ENCODE assay signal across 8 cellular contexts in the genomic region with DNA sequence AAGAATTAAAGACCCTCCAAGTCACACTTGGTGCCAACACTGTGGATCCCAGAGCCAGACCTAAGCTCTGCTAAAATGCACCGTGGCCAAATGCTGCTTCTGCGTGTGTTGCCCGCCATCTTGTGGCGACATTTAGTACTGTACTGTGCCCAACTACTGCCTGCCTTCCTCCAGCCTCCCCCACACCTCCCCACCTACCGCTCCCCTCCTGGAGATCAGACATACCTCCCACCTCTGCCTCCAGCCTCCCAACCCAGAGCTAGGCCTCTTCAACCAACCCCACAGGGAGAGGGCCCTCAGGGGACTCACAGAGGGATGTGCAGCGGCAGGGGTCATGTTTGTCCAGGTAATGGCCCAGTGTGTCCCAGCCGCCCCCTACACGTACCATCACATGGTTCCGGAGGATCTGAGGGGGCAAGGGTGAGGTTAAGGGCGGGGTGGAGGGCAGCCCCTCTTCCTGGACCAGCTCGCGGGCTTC. TPM values are rescaled to one million over a fixed set of nuclear protein-coding genes. Genes with fewer than 3 reads are reported as not detected.
DNase-seq lines count a peak whose midpoint lies in the region; ATAC-seq and TF ChIP-seq lines count a peak whose summit lies in the region.

No MANE protein-coding gene starts in this region.

- peaks cover 0 to 13% (median 12%) of the 10 kb centered on the region in 3 donors for H3K4me1 Mint-ChIP-seq in T-cell

- intact Hi-C loops in adrenal gland (cut with DNase I) = loop anchor here (5.0 to 10.0 kb wide), 3 partner anchors 135 to 583 kb away; no protein-coding TSS in a partner anchor
- intact Hi-C loops in sciatic nerve (cut with DNase I) = loop anchor here (10.0 kb wide), 1 partner anchor 133 kb away; no protein-coding TSS in a partner anchor

- H3K9me3 ChIP-seq in adrenal gland (replicated peaks in 1 of 3) (no peaks in the 10 kb centered on the region), right atrium auricular region (no peaks in the 10 kb centered on the region)

- CTCF ChIA-PET in T-cell (lab: Charles Lee) = interaction anchor here (0.5 to 3.7 kb wide), 19 partner anchors 8 to 1327 kb away, joined by 3 to 38 read pairs (median 4); a partner anchor contains a TSS

- H3K36me3 ChIP-seq in adrenal gland (replicated peaks in 1 of 2) (no peaks in the 10 kb centered on the region), right atrium auricular region (no peaks in the 10 kb centered on the region)

- ATAC-seq in T-cell (replicated peaks in 1 of 4) = peak; percentile 91 to 97 (median 93)
- peak; percentile 84 for ATAC-seq in sciatic nerve
- no peak for ATAC-seq in HG02678 (IDR thresholded peaks at IDR 0.05; ENCODE audit: unreplicated experiment)
- ATAC-seq in GM21786 (IDR thresholded peaks at IDR 0.05; ENCODE audit: unreplicated experiment) = no peak

- POLR2A ChIA-PET in T-cell (lab: Charles Lee) = no interaction called here

- no peak overlapping the region for H3K27ac ChIP-seq in adrenal gland
- H3K27ac ChIP-seq in right atrium auricular region = no peak overlapping the region

- DNase-seq in GM12865 (ENCODE audit: low read depth) = peak; percentile 85
- peak; percentile 71 for DNase-seq in NCI-H1092 treated with DMSO at 0.1 percent for 48 hours (lab: John Stamatoyannopoulos, UW)
- DNase-seq in T-cell = peak; percentile 49 to 82 (median 72)
- DNase-seq in adrenal gland = peak; percentile 65 to 93 (median 83)
- DNase-seq in right atrium auricular region (ENCODE audit: low spot score) = peak; percentile 83
- peak; percentile 88 for DNase-seq in sciatic nerve (ENCODE audit: low spot score)

- no peak overlapping the region for H3K27ac Mint-ChIP-seq in T-cell

- WGBS in adrenal gland, 4 donors = 3 to 36% (median 21%) methylated on average over 4 to 12 of the region's 12 CpGs

- H3K9me3 Mint-ChIP-seq in T-cell = no peaks in the 10 kb centered on the region

- H3K27me3 Mint-ChIP-seq in T-cell = peaks cover 33 to 61% of the 10 kb centered on the region in 2 donors

- H3K4me1 ChIP-seq in adrenal gland (replicated peaks in 1 of 2) (no peaks in the 10 kb centered on the region), right atrium auricular region (peaks cover 0 to 21% of the 10 kb centered on the region in 2 donors)

- H3K4me3 ChIP-seq in GM12865 (ENCODE audit: low read depth, low read length) (no peak overlapping the region), adrenal gland (no peak overlapping the region), right atrium auricular region (no peak overlapping the region)

- TF ChIP-seq POLR2A in adrenal gland (IDR thresholded peaks at IDR 0.05) = no peak

- no peak overlapping the region for H3K4me3 Mint-ChIP-seq in T-cell

- H3K27me3 ChIP-seq in adrenal gland (peaks cover 27% of the 10 kb centered on the region), right atrium auricular region (no peaks in the 10 kb centered on the region)

- H3K36me3 Mint-ChIP-seq in T-cell = no peaks in the 10 kb centered on the region

- TF ChIP-seq CTCF in GM12865 (IDR thresholded peaks at IDR 0.05; ENCODE audit: insufficient read depth, low read depth, low read length, missing control alignments) = peak; percentile 93
- peak; percentile 87 to 97 (median 92) for TF ChIP-seq CTCF in adrenal gland (IDR thresholded peaks at IDR 0.05)
- peak; percentile 84 to 93 for TF ChIP-seq CTCF in right atrium auricular region (IDR thresholded peaks at IDR 0.05)

RNA-seq across cellular contexts. Expression of a gene that starts 5.5 kb away (rescaled TPM):
- total RNA-seq in T-cell = under 1 TPM in 4 of 5 donors, not detected in 1; 0.07 to 0.26 (median 0.21) TPM
- total RNA-seq in adrenal gland = under 1 TPM in 2 of 8 donors, not detected in 6; 0.08 to 0.22 TPM
- polyA plus RNA-seq in adrenal gland = under 1 TPM in 2 of 3 donors, not detected in 1; 0.08 to 0.10 TPM
- total RNA-seq in right atrium auricular region = not detected
- total RNA-seq in sciatic nerve = 0.13 TPM

RNA-seq across cellular contexts. Expression of a gene that starts 13.1 kb away (rescaled TPM):
- total RNA-seq in T-cell (not detected), adrenal gland (under 1 TPM in 1 of 8 donors, not detected in 7; 0.83 TPM), right atrium auricular region (not detected), sciatic nerve (not detected)
- under 1 TPM in 2 of 3 donors, not detected in 1; 0.07 to 0.24 TPM for polyA plus RNA-seq in adrenal gland

RNA-seq across cellular contexts. Expression of a gene that starts 16.1 kb away (rescaled TPM):
- total RNA-seq in T-cell (under 1 TPM; 0.38 to 0.56 (median 0.39) TPM), adrenal gland (1 to 10 TPM; 1.1 to 8.1 (median 3.0) TPM), right atrium auricular region (10 to 100 TPM; 39.2 to 61.9 TPM), sciatic nerve (5.4 TPM)
- 1 to 10 TPM; 1.4 to 1.7 (median 1.5) TPM for polyA plus RNA-seq in adrenal gland

RNA-seq across cellular contexts. Expression of a gene that starts 47.9 kb away (rescaled TPM):
- total RNA-seq in T-cell = 10 to 100 TPM in 2 of 5 donors, 1 to 10 TPM in 3; 3.4 to 11.4 (median 6.9) TPM
- total RNA-seq in adrenal gland = 10 to 100 TPM in 1 of 8 donors, 1 to 10 TPM in 7; 1.8 to 11.1 (median 5.2) TPM
- polyA plus RNA-seq in adrenal gland = 1 to 10 TPM in 2 of 3 donors, under 1 TPM in 1; 0.97 to 7.4 (median 4.3) TPM
- 10 to 100 TPM; 10.5 to 14.9 TPM for total RNA-seq in right atrium auricular region
- 61.5 TPM for total RNA-seq in sciatic nerve

Comparison
In these comparisons a context has a peak if more than half of its experiments do, and no peak if none do; other contexts are left out.
1. ATAC-seq: peak in T-cell (4 of 4) and sciatic nerve (single experiment); none in HG02678 (single experiment) and GM21786 (single experiment).
2. Peak in every context shown above with its lines, with median percentiles within 50 percentile points of each other: DNase-seq and CTCF ChIP-seq.